Comparison of ENCODE assay signal across 20 cellular contexts in the genomic region with DNA sequence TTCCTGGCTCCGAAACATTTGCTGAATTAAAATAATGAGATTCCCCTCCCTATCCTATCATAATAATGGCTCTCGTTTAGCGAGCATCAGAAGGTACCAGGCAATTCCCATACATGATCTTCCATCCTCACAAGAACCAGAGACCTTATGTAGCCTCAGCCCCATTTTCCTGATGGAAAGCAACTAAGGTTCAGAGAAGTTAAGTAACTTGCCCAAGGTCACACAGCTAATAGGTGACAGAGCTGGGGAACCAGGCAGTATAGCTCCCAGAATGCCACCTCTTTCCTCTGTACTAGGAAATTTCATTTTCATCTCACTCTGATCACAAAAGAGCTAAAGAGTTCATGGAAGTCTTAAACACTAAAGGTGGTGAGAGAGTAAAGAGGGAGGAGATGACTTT. TPM values are rescaled to one million over a fixed set of nuclear protein-coding genes. Genes with fewer than 3 reads are reported as not detected.
"Had no signal": no experiment of that assay in that cellular context is flagged by ENCODE, and none has a peak within 500 bp of the region (broad histone marks: within the 10 kb centered on the region; RNA-seq: fewer than 3 reads in every experiment).

No MANE protein-coding gene starts in this region.

- H3K9me3 Mint-ChIP-seq: stimulated activated naive B cell treated with anti-CD40 and anti-IgM and Interleukin-4, amounts not matched to agents 10 μg/mL and 1 μg/mL and 100 μg/mL, for 72 hours had no signal

- H2AFZ ChIP-seq: parathyroid adenoma had no signal

- ATAC-seq: esophagus mucosa; heart left ventricle; psoas muscle; sciatic nerve; stimulated activated naive B cell treated with anti-CD40 and anti-IgM and Interleukin-4, amounts not matched to agents 10 μg/mL and 1 μg/mL and 100 μg/mL, for 72 hours had no signal

- DNase-seq: effector memory CD4-positive, alpha-beta T cell; heart left ventricle; kidney glomerular epithelial cell; mesendoderm; naive B cell; psoas muscle; retina; stimulated activated CD4-positive, alpha-beta T cell treated with anti-CD3 and anti-CD28 coated beads, Interleukin-15, amount 100 ng/mL, for 24 hours; stimulated activated CD4-positive, alpha-beta T cell treated with anti-CD3 and anti-CD28 coated beads, Interleukin-1b, Interleukin-23, amount 100 ng/mL, for 48 hours; stimulated activated CD4-positive, alpha-beta T cell treated with anti-CD3 and anti-CD28 coated beads, Interleukin-4, amount 100 ng/mL, for 24 hours; stimulated activated naive B cell treated with anti-CD40 and anti-IgM and Interleukin-4, amounts not matched to agents 10 μg/mL and 1 μg/mL and 100 μg/mL, for 72 hours; stomach; transverse colon had no signal

- H3K36me3 ChIP-seq: heart left ventricle, spleen, stomach, thoracic aorta, transverse colon had no signal

- H3K4me3 ChIP-seq: heart left ventricle, psoas muscle, spleen, stomach, thoracic aorta, transverse colon had no signal

- H3K27ac ChIP-seq: heart left ventricle, parathyroid adenoma, psoas muscle, spleen, stomach, thoracic aorta, transverse colon had no signal

- H3K36me3 Mint-ChIP-seq: stimulated activated naive B cell treated with anti-CD40 and anti-IgM and Interleukin-4, amounts not matched to agents 10 μg/mL and 1 μg/mL and 100 μg/mL, for 72 hours had no signal

- H3K27ac Mint-ChIP-seq: stimulated activated naive B cell treated with anti-CD40 and anti-IgM and Interleukin-4, amounts not matched to agents 10 μg/mL and 1 μg/mL and 100 μg/mL, for 72 hours had no signal

- H3K4me3 Mint-ChIP-seq: naive B cell; stimulated activated naive B cell treated with anti-CD40 and anti-IgM and Interleukin-4, amounts not matched to agents 10 μg/mL and 1 μg/mL and 100 μg/mL, for 72 hours had no signal

- H3K79me2 ChIP-seq: parathyroid adenoma had no signal

RNA-seq across cellular contexts. Expression of a gene that starts 2.4 kb away (rescaled TPM):
- total RNA-seq: glomerular endothelial cell, lung microvascular endothelial cell had no signal
